ENCODE assay signal across 14 cellular contexts in genomic region chr1:100883963-100884362, GRCh38. TPM values are rescaled to one million over a fixed set of nuclear protein-coding genes. Genes with fewer than 3 reads are reported as not detected.
A peak's percentile ranks its signal among the peaks of the same experiment; 100 is the strongest.
DNase-seq lines count a peak whose midpoint lies in the region; ATAC-seq and TF ChIP-seq lines count a peak whose summit lies in the region.
"Had no signal": no experiment of that assay in that cellular context is flagged by ENCODE, and none has a peak within 500 bp of the region (broad histone marks: within the 10 kb centered on the region; RNA-seq: fewer than 3 reads in every experiment).

No MANE protein-coding gene starts in this region.

- TF ChIP-seq CTCF in OCI-LY7 (conservative IDR thresholded peaks at IDR 0.05; ENCODE audit: low read length) (peak; percentile 30; the same call in 1 of the 2 replicates), epithelial cell of esophagus (IDR thresholded peaks at IDR 0.05; ENCODE audit: insufficient read depth, low read depth, low read length, missing control alignments) (peak; percentile 42)

- CTCF ChIA-PET in OCI-LY7 (lab: Charles Lee; ENCODE audit: unreplicated experiment), result no interaction called here

- H3K9me2 ChIP-seq in OCI-LY7 (ENCODE audit: insufficient read depth, low read length), result no peaks in the 10 kb centered on the region

- H3K36me3 ChIP-seq in OCI-LY7 (ENCODE audit: insufficient read depth, low read length) (peaks cover 9% of the 10 kb centered on the region), skeletal muscle satellite cell (ENCODE audit: insufficient read depth, low read length) (peaks cover 4% of the 10 kb centered on the region)
- H3K36me3 ChIP-seq: right lobe of liver had no signal

- no peak overlapping the region for H2AFZ ChIP-seq in OCI-LY7 (ENCODE audit: low read length)

- intact Hi-C loops in OCI-LY7 (cut with micrococcal nuclease; ENCODE audit: unreplicated experiment), result no loop called here

- no peaks in the 10 kb centered on the region for H4K20me1 ChIP-seq in OCI-LY7 (ENCODE audit: insufficient read depth, low read length)

- DNase-seq in NCI-H2171 treated with DMSO at 0.1 percent for 48 hours (lab: John Stamatoyannopoulos, UW) (peak; percentile 12), NCI-H2171 (lab: John Stamatoyannopoulos, UW) (no peak), OCI-LY7 (ENCODE audit: low spot score) (no peak), epithelial cell of esophagus (ENCODE audit: low read depth) (peak; percentile 76)
- DNase-seq: effector memory CD4-positive, alpha-beta T cell; left cardiac atrium; right lobe of liver; T1000 had no signal

- H3K4me1 ChIP-seq in OCI-LY7 (ENCODE audit: insufficient read depth, low read length, poor library complexity, severe bottlenecking), result no peaks in the 10 kb centered on the region
- H3K4me1 ChIP-seq in skeletal muscle satellite cell (ENCODE audit: control insufficient read depth, insufficient read depth, low read length), result peaks cover 12% of the 10 kb centered on the region
- H3K4me1 ChIP-seq: right lobe of liver had no signal

- no peak overlapping the region for H3K9ac ChIP-seq in skeletal muscle satellite cell (ENCODE audit: low read depth, low read length)

- peaks cover 7% of the 10 kb centered on the region; the same call in 1 of the 2 replicates for H3K9me3 ChIP-seq in OCI-LY7 (ENCODE audit: low read length)
- H3K9me3 ChIP-seq in skeletal muscle satellite cell (replicated peaks; ENCODE audit: low read length), result no peaks in the 10 kb centered on the region
- H3K9me3 ChIP-seq: right lobe of liver had no signal

- H3K4me3 ChIP-seq in OCI-LY7 (ENCODE audit: low read depth, low read length, poor library complexity, severe bottlenecking) (no peak overlapping the region), epithelial cell of esophagus (ENCODE audit: low read length) (no peak overlapping the region), skeletal muscle satellite cell (ENCODE audit: low read length) (no peak overlapping the region)
- H3K4me3 ChIP-seq: GM12878, right lobe of liver had no signal

- POLR2A ChIA-PET in OCI-LY7 (lab: Charles Lee), result no interaction called here

- H3K27ac ChIP-seq in OCI-LY7 (ENCODE audit: low read depth, low read length, poor library complexity, severe bottlenecking), result no peak overlapping the region
- H3K27ac ChIP-seq: right lobe of liver had no signal

- H3K4me2 ChIP-seq in OCI-LY7 (ENCODE audit: low read length) (no peak overlapping the region), skeletal muscle satellite cell (ENCODE audit: low read length) (peak overlapping the region; percentile 34)

- ATAC-seq in HG02970 (IDR thresholded peaks at IDR 0.05; ENCODE audit: low FRiP score, unreplicated experiment), result no peak
- no peak for ATAC-seq in HG03175 (IDR thresholded peaks at IDR 0.05; ENCODE audit: unreplicated experiment)
- ATAC-seq in HG03196 (IDR thresholded peaks at IDR 0.05; ENCODE audit: unreplicated experiment), result no peak
- ATAC-seq: activated T-helper 17 cell treated with anti-CD3 and anti-CD28 coated beads, Interleukin-2, amount 50 U/mL, for 72 hours; GM12878; left cardiac atrium had no signal

- H3K79me2 ChIP-seq in OCI-LY7 (ENCODE audit: insufficient read depth, low read depth, low read length), result no peaks in the 10 kb centered on the region

- no peaks in the 10 kb centered on the region for H3K27me3 ChIP-seq in skeletal muscle satellite cell (ENCODE audit: control insufficient read depth, insufficient read depth, low read length)
- H3K27me3 ChIP-seq: right lobe of liver had no signal

- BruUV-seq in OCI-LY7 (replicated peaks; lab: Mats Ljungman, UMichigan), result no TSS peak

RNA-seq across cellular contexts. Expression of gene EXTL2, which starts 10.7 kb away (rescaled TPM):
- 3.2 and 7.0 TPM in 2 replicates for total RNA-seq in OCI-LY7 (2014; rRNA removed; shearing (Covaris generic))
- 8.7 and 9.8 TPM in 2 replicates for total RNA-seq in OCI-LY7 (2022)
- total RNA-seq in skeletal muscle satellite cell (2012; rRNA removed), result 24.2 and 27.4 TPM in 2 replicates

RNA-seq across cellular contexts. Expression of gene SLC30A7, which starts 11.9 kb away (rescaled TPM):
- total RNA-seq in OCI-LY7 (2014; rRNA removed; shearing (Covaris generic)), result 5.5 and 8.6 TPM in 2 replicates
- 13.8 and 15.3 TPM in 2 replicates for total RNA-seq in OCI-LY7 (2022)
- total RNA-seq in skeletal muscle satellite cell (2012; rRNA removed), result 40.6 and 43.6 TPM in 2 replicates

Comparison
In these comparisons a context has a peak if more than half of its experiments do, and no peak if none do; other contexts are left out.
1. DNase-seq: peak in NCI-H2171 treated with DMSO at 0.1 percent for 48 hours (single experiment) and epithelial cell of esophagus (single experiment); none in NCI-H2171 (single experiment) and OCI-LY7 (single experiment).